Comparison of ENCODE assay signal across 15 cellular contexts in genomic region chr4:179467890-179468289, GRCh38.
DNase-seq lines count a peak whose midpoint lies in the region; ATAC-seq and TF ChIP-seq lines count a peak whose summit lies in the region.
"Had no signal": no experiment of that assay in that cellular context is flagged by ENCODE, and none has a peak within 500 bp of the region (broad histone marks: within the 10 kb centered on the region; RNA-seq: fewer than 3 reads in every experiment).

No MANE protein-coding gene starts in this region.

- H3K4me2 ChIP-seq in KMS-11 (peak overlapping the region; percentile 66), neural cell (ENCODE audit: low read length) (no peak overlapping the region)
- H3K4me2 ChIP-seq: BLaER1 treated with 17β-estradiol and CSF1 and Interleukin-3, amounts not matched to agents 10 nM and 100 nM had no signal

- H3K27ac ChIP-seq in KMS-11 (peak overlapping the region; percentile 49), neural cell (ENCODE audit: low read length) (no peak overlapping the region)
- H3K27ac ChIP-seq: BLaER1 treated with 17β-estradiol and CSF1 and Interleukin-3, amounts not matched to agents 10 nM and 100 nM had no signal

- H3K4me1 ChIP-seq in KMS-11 (ENCODE audit: low read depth, poor library complexity, severe bottlenecking) = peaks cover 48% of the 10 kb centered on the region

- H3K4me3 ChIP-seq in KMS-11 (IDR thresholded peaks at IDR 0.05; ENCODE audit: insufficient read depth, low read depth, low read length) = no peak overlapping the region
- no peak overlapping the region for H3K4me3 ChIP-seq in kidney epithelial cell (ENCODE audit: low read depth, low read length)
- no peak overlapping the region for H3K4me3 ChIP-seq in neural cell (ENCODE audit: low read length)
- H3K4me3 ChIP-seq: BLaER1 treated with 17β-estradiol and CSF1 and Interleukin-3, amounts not matched to agents 10 nM and 100 nM had no signal

- no peak for TF ChIP-seq EP300 in neural cell (conservative IDR thresholded peaks at IDR 0.05; ENCODE audit: poor library complexity, severe bottlenecking)

- no peak for ATAC-seq in HG02981 (IDR thresholded peaks at IDR 0.05; ENCODE audit: unreplicated experiment)
- ATAC-seq: CD8-positive, alpha-beta T cell had no signal

- H3K9ac ChIP-seq in KMS-11 (peak overlapping the region; percentile 9; the same call in 1 of the 2 replicates), neural cell (ENCODE audit: low read length) (no peak overlapping the region)
- H3K9ac ChIP-seq: BLaER1 treated with 17β-estradiol and CSF1 and Interleukin-3, amounts not matched to agents 10 nM and 100 nM had no signal

- H3K79me2 ChIP-seq in KMS-11 (ENCODE audit: insufficient read depth, low read depth) (no peaks in the 10 kb centered on the region), neural cell (replicated peaks; ENCODE audit: insufficient read depth, low read length) (no peaks in the 10 kb centered on the region)

- peak; percentile 67 for DNase-seq in RPMI8226
- peak; percentile 49 for DNase-seq in kidney epithelial cell (ENCODE audit: low read depth)
- DNase-seq in activated gamma-delta T cell treated with Interleukin-2 at 50 U/mL for 16 hours = no peak
- no peak for DNase-seq in ACHN
- no peak for DNase-seq in medulla oblongata (ENCODE audit: extremely low spot score)
- DNase-seq: 8988T; Calu3; CD8-positive, alpha-beta T cell; DMS53; GOT3; H9 had no signal

- in situ Hi-C loops in ACHN (cut with HindIII; ENCODE audit: low pct_ligation_motif_present, low pct_unique_long_range_greater_than_20kb, low sequenced_read_pairs) = no loop called here

- H3K36me3 ChIP-seq in KMS-11 (ENCODE audit: insufficient read depth) (no peaks in the 10 kb centered on the region), kidney epithelial cell (ENCODE audit: control insufficient read depth, insufficient read depth, low read length) (no peaks in the 10 kb centered on the region), neural cell (ENCODE audit: insufficient read depth, low read length) (no peaks in the 10 kb centered on the region)
- H3K36me3 ChIP-seq: BLaER1 treated with 17β-estradiol and CSF1 and Interleukin-3, amounts not matched to agents 10 nM and 100 nM had no signal

- no peaks in the 10 kb centered on the region for H3F3A ChIP-seq in neural cell (ENCODE audit: insufficient read depth, low read length, poor library complexity, severe bottlenecking)

- no peaks in the 10 kb centered on the region for H4K20me1 ChIP-seq in KMS-11 (ENCODE audit: insufficient read depth)
- H4K20me1 ChIP-seq in neural cell (ENCODE audit: insufficient read depth) = no peaks in the 10 kb centered on the region
- H4K20me1 ChIP-seq: BLaER1 treated with 17β-estradiol and CSF1 and Interleukin-3, amounts not matched to agents 10 nM and 100 nM had no signal

- no peak for TF ChIP-seq RAD21 in neural cell (conservative IDR thresholded peaks at IDR 0.05)

- TF ChIP-seq CTCF in KMS-11 (conservative IDR thresholded peaks at IDR 0.05; ENCODE audit: low read depth, low read length) (no peak), kidney epithelial cell (IDR thresholded peaks at IDR 0.05; ENCODE audit: insufficient read depth, low read length, poor library complexity, severe bottlenecking) (no peak), neural cell (IDR thresholded peaks at IDR 0.05; ENCODE audit: poor library complexity, severe bottlenecking) (no peak)

- no peaks in the 10 kb centered on the region for H3K9me3 ChIP-seq in neural cell (ENCODE audit: low read length)
- H3K9me3 ChIP-seq: BLaER1 treated with 17β-estradiol and CSF1 and Interleukin-3, amounts not matched to agents 10 nM and 100 nM had no signal

- no peaks in the 10 kb centered on the region for H3K9me2 ChIP-seq in neural cell (ENCODE audit: insufficient read depth, low read length)

- H3K27me3 ChIP-seq in KMS-11 (ENCODE audit: insufficient read depth, low read depth) (no peaks in the 10 kb centered on the region), kidney epithelial cell (ENCODE audit: control insufficient read depth, insufficient read depth, low read length) (no peaks in the 10 kb centered on the region), neural cell (ENCODE audit: insufficient read depth, low read depth, low read length) (no peaks in the 10 kb centered on the region)
- H3K27me3 ChIP-seq: BLaER1 treated with 17β-estradiol and CSF1 and Interleukin-3, amounts not matched to agents 10 nM and 100 nM had no signal

- H2AFZ ChIP-seq in KMS-11 (ENCODE audit: low read depth) (peak overlapping the region; percentile 50), neural cell (ENCODE audit: low read depth, low read length) (no peak overlapping the region)

TF ChIP-seq in neural cell, 6 proteins besides CTCF, POLR2A, EP300 and RAD21:
- no peak for TF ChIP-seq SMC3 (conservative IDR thresholded peaks at IDR 0.05; ENCODE audit: poor library complexity)
- TF ChIP-seq TAF1 (IDR thresholded peaks at IDR 0.05; ENCODE audit: low read depth) = no peak
- peak; percentile 1 for TF ChIP-seq POLR2AphosphoS5 (IDR thresholded peaks at IDR 0.05)
- TF ChIP-seq REST (IDR thresholded peaks at IDR 0.05; ENCODE audit: borderline replicate concordance) = no peak
- TF ChIP-seq EZH2 (IDR thresholded peaks at IDR 0.05; ENCODE audit: borderline replicate concordance, insufficient read depth, low read length, poor library complexity, severe bottlenecking) = no peak
- TF ChIP-seq MXI1 (conservative IDR thresholded peaks at IDR 0.05; ENCODE audit: poor library complexity, severe bottlenecking) = no peak

Comparison
In these comparisons a context has a peak if more than half of its experiments do, and no peak if none do; other contexts are left out.
1. DNase-seq: peak in RPMI8226 (single experiment) and kidney epithelial cell (single experiment); none in activated gamma-delta T cell treated with Interleukin-2 at 50 U/mL for 16 hours (single experiment), ACHN (single experiment) and medulla oblongata (single experiment).